Comparison of ENCODE assay signal across 19 cellular contexts in the genomic region with DNA sequence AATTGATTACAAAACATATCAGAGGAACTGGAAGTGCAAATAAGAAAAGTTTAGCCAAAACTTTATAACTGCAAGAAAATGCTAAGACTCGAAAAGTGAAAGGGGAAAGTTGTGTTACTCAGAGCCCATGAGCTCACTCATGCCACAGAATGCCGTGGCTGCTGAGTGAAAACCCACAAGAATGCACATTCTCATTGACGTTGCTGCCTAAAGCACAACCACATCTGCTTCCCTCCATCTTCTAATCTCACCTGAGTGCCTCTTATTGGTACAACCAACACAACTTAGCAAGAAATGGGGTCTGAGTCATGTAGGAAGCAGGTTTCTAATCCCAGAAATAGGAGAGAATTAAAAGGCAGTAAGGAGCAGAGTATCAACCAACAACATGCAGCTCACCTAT.
DNase-seq lines count a peak whose midpoint lies in the region; ATAC-seq and TF ChIP-seq lines count a peak whose summit lies in the region.
"Had no signal": no experiment of that assay in that cellular context is flagged by ENCODE, and none has a peak within 500 bp of the region (broad histone marks: within the 10 kb centered on the region; RNA-seq: fewer than 3 reads in every experiment).

No MANE protein-coding gene starts in this region.

- H3K4me1 ChIP-seq in mammary epithelial cell (ENCODE audit: insufficient read depth, low read length) (peaks cover 6% of the 10 kb centered on the region), transverse colon (no peaks in the 10 kb centered on the region), neural progenitor cell (peaks cover 3% of the 10 kb centered on the region)
- H3K4me1 ChIP-seq: BLaER1 treated with 17β-estradiol and CSF1 and Interleukin-3, amounts not matched to agents 10 nM and 100 nM had no signal

- intact Hi-C loops in mammary epithelial cell (cut with micrococcal nuclease), result no loop called here
- intact Hi-C loops in transverse colon (cut with DNase I; ENCODE audit: low total_unique reads), result no loop called here

- CTCF ChIA-PET in mammary epithelial cell (lab: Charles Lee; ENCODE audit: low non-redundant PET), result no interaction called here

- dilution Hi-C loops in mammary epithelial cell (cut with HindIII; ENCODE audit: low sequenced_read_pairs), result no loop called here

- TF ChIP-seq CTCF in mammary epithelial cell (conservative IDR thresholded peaks at IDR 0.05 in 1 of 2, IDR thresholded peaks at IDR 0.05 in 1 of 2; ENCODE audit: extremely low read depth in 1 of 2, insufficient read depth in 1 of 2, low read depth in 1 of 2, low read length in 2 of 2) (no peak), transverse colon (IDR thresholded peaks at IDR 0.05) (no peak), neural progenitor cell (IDR thresholded peaks at IDR 0.05) (no peak)

- H3K4me3 ChIP-seq in mammary epithelial cell (replicated peaks in 1 of 3; ENCODE audit: insufficient read depth in 1 of 3, low read depth in 2 of 3, low read length in 3 of 3) (no peak overlapping the region), transverse colon (no peak overlapping the region), neural progenitor cell (no peak overlapping the region)
- H3K4me3 ChIP-seq: BLaER1 treated with 17β-estradiol and CSF1 and Interleukin-3, amounts not matched to agents 10 nM and 100 nM; cardiac muscle cell; mucosa of descending colon; skin epidermis had no signal

- no peaks in the 10 kb centered on the region for H3K79me2 ChIP-seq in mammary epithelial cell (ENCODE audit: insufficient read depth, low read length)
- no peaks in the 10 kb centered on the region for H3K79me2 ChIP-seq in neural progenitor cell (ENCODE audit: low read depth)

- in situ Hi-C loops in mammary epithelial cell (cut with MboI; ENCODE audit: low sequenced_read_pairs in 2 of 2), result no loop called here
- in situ Hi-C loops in transverse colon (cut with MboI; ENCODE audit: low pct_ligation_motif_present in 1 of 4, low pct_unique_long_range_greater_than_20kb in 1 of 4, low sequenced_read_pairs in 3 of 4), result no loop called here

- TF ChIP-seq POLR2A in transverse colon (IDR thresholded peaks at IDR 0.05), result no peak

- no peaks in the 10 kb centered on the region for H3F3A ChIP-seq in neural progenitor cell (ENCODE audit: low read depth)

- H2AFZ ChIP-seq in mammary epithelial cell (ENCODE audit: low read depth, low read length) (no peak overlapping the region), neural progenitor cell (replicated peaks) (no peak overlapping the region)

- ATAC-seq in HG03460 (IDR thresholded peaks at IDR 0.05; ENCODE audit: unreplicated experiment), result no peak
- ATAC-seq: mucosa of descending colon, SK-N-SH treated with all-trans-retinoic acid at 6 μM for 48 hours had no signal

- BruUV-seq in mammary epithelial cell (replicated peaks; lab: Mats Ljungman, UMichigan), result no TSS peak

- H3K4me2 ChIP-seq in mammary epithelial cell (ENCODE audit: insufficient read depth, low read depth, low read length), result peak overlapping the region; percentile 23
- H3K4me2 ChIP-seq in neural progenitor cell, result no peak overlapping the region
- H3K4me2 ChIP-seq: BLaER1 treated with 17β-estradiol and CSF1 and Interleukin-3, amounts not matched to agents 10 nM and 100 nM had no signal

- H3K27me3 ChIP-seq in mammary epithelial cell (ENCODE audit: insufficient read depth, low read length) (no peaks in the 10 kb centered on the region), transverse colon (peaks cover 2% of the 10 kb centered on the region), neural progenitor cell (no peaks in the 10 kb centered on the region)
- H3K27me3 ChIP-seq: BLaER1 treated with 17β-estradiol and CSF1 and Interleukin-3, amounts not matched to agents 10 nM and 100 nM; cardiac muscle cell had no signal

- H3K36me3 ChIP-seq in mammary epithelial cell (ENCODE audit: insufficient read depth, low read length) (no peaks in the 10 kb centered on the region), transverse colon (no peaks in the 10 kb centered on the region), neural progenitor cell (no peaks in the 10 kb centered on the region)
- H3K36me3 ChIP-seq: BLaER1 treated with 17β-estradiol and CSF1 and Interleukin-3, amounts not matched to agents 10 nM and 100 nM; cardiac muscle cell had no signal

- DNase-seq in EL (peak; percentile 80), NCI-H226 (peak; percentile 6), mammary epithelial cell (peak; percentile 89), non-pigmented ciliary epithelial cell (ENCODE audit: low read depth) (peak; percentile 55), transverse colon (no peak), neural progenitor cell (ENCODE audit: low spot score) (no peak), NCI-H2196 (lab: John Stamatoyannopoulos, UW; ENCODE audit: unreplicated experiment) (no peak)
- DNase-seq: glutamatergic neuron, kidney, mucosa of descending colon, NCI-H1417, NCI-H345 had no signal

- H3K9me3 Mint-ChIP-seq in neural progenitor cell, result no peaks in the 10 kb centered on the region
- H3K9me3 Mint-ChIP-seq: stimulated activated naive CD8-positive, alpha-beta T cell treated with anti-CD3 and anti-CD28 coated beads, Interleukin-15, Interleukin-2, amounts not matched to agents 100 ng/mL and 50 ng/mL, for 24 hours had no signal

- no peak overlapping the region for H3K9ac ChIP-seq in mammary epithelial cell (ENCODE audit: insufficient read depth, low read length)
- no peak overlapping the region for H3K9ac ChIP-seq in neural progenitor cell
- H3K9ac ChIP-seq: BLaER1 treated with 17β-estradiol and CSF1 and Interleukin-3, amounts not matched to agents 10 nM and 100 nM had no signal

- H4K20me1 ChIP-seq in mammary epithelial cell (ENCODE audit: insufficient read depth, low read length) (no peaks in the 10 kb centered on the region), neural progenitor cell (ENCODE audit: low read depth) (no peaks in the 10 kb centered on the region)
- H4K20me1 ChIP-seq: BLaER1 treated with 17β-estradiol and CSF1 and Interleukin-3, amounts not matched to agents 10 nM and 100 nM had no signal

- 23% methylated on average over 3 of the region's 3 CpGs for WGBS in mammary epithelial cell (ENCODE audit: low coverage, missing lambda C conversion rate)
- 75 to 78% methylated on average over 3 of the region's 3 CpGs for WGBS in transverse colon (ENCODE audit: low coverage in 1 of 2), 2 donors

- peaks cover 2% of the 10 kb centered on the region for H3K4me1 Mint-ChIP-seq in neural progenitor cell

- H3K27ac ChIP-seq in mammary epithelial cell (ENCODE audit: insufficient read depth, low read depth, low read length) (peak overlapping the region; percentile 9), transverse colon (no peak overlapping the region), neural progenitor cell (no peak overlapping the region)
- H3K27ac ChIP-seq: BLaER1 treated with 17β-estradiol and CSF1 and Interleukin-3, amounts not matched to agents 10 nM and 100 nM; cardiac muscle cell; skin epidermis; VCaP had no signal

- H3K27ac Mint-ChIP-seq in neural progenitor cell, result no peak overlapping the region
- H3K27ac Mint-ChIP-seq: stimulated activated naive CD8-positive, alpha-beta T cell treated with anti-CD3 and anti-CD28 coated beads, Interleukin-15, Interleukin-2, amounts not matched to agents 100 ng/mL and 50 ng/mL, for 24 hours had no signal

- TF ChIP-seq EP300 in transverse colon (IDR thresholded peaks at IDR 0.05; ENCODE audit: low read depth), result no peak

- H3K9me3 ChIP-seq in mammary epithelial cell (replicated peaks; ENCODE audit: insufficient read depth, low read length) (no peaks in the 10 kb centered on the region), transverse colon (no peaks in the 10 kb centered on the region), neural progenitor cell (ENCODE audit: low read depth) (no peaks in the 10 kb centered on the region)
- H3K9me3 ChIP-seq: BLaER1 treated with 17β-estradiol and CSF1 and Interleukin-3, amounts not matched to agents 10 nM and 100 nM; mucosa of descending colon had no signal

- H3K36me3 Mint-ChIP-seq in neural progenitor cell, result no peaks in the 10 kb centered on the region

- H3K4me3 Mint-ChIP-seq in neural progenitor cell, result no peak overlapping the region
- H3K4me3 Mint-ChIP-seq: stimulated activated naive CD8-positive, alpha-beta T cell treated with anti-CD3 and anti-CD28 coated beads, Interleukin-15, Interleukin-2, amounts not matched to agents 100 ng/mL and 50 ng/mL, for 24 hours had no signal

- H3K27me3 Mint-ChIP-seq in neural progenitor cell (ENCODE audit: insufficient read depth, low read depth), result peaks cover 9% of the 10 kb centered on the region

Comparison
In these comparisons a context has a peak if more than half of its experiments do, and no peak if none do; other contexts are left out.
1. DNase-seq: peak in EL (single experiment), NCI-H226 (single experiment), mammary epithelial cell (single experiment) and non-pigmented ciliary epithelial cell (single experiment); none in transverse colon (single experiment), neural progenitor cell (single experiment) and NCI-H2196 (single experiment).